ENCODE assay signal across 19 cellular contexts in genomic region chr11:2704356-2704755, GRCh38. TPM values are rescaled to one million over a fixed set of nuclear protein-coding genes. Genes with fewer than 3 reads are reported as not detected.
A peak's percentile ranks its signal among the peaks of the same experiment; 100 is the strongest.
DNase-seq lines count a peak whose midpoint lies in the region; ATAC-seq, FAIRE-seq and TF ChIP-seq lines count a peak whose summit lies in the region.
"Had no signal": no experiment of that assay in that cellular context is flagged by ENCODE, and none has a peak within 500 bp of the region (broad histone marks: within the 10 kb centered on the region; RNA-seq: fewer than 3 reads in every experiment).

No MANE protein-coding gene starts in this region.

- H4K20me1 ChIP-seq in Karpas-422 (ENCODE audit: insufficient read depth, low read depth, low read length), result 0 out of 2 replicates have a peak, but pooled peaks cover under 1% of the 10 kb centered on the region
- peaks cover 2% of the 10 kb centered on the region for H4K20me1 ChIP-seq in smooth muscle cell (ENCODE audit: low read depth)

- H3K4me3 ChIP-seq in Karpas-422 (ENCODE audit: low read length) (no peak overlapping the region), smooth muscle cell (no peak overlapping the region)
- H3K4me3 ChIP-seq: MG63 had no signal

- no peaks in the 10 kb centered on the region for H3K27me3 Mint-ChIP-seq in activated T-helper 17 cell treated with anti-CD3 and anti-CD28 coated beads, Interleukin-2, amount 50 U/mL, for 72 hours
- H3K27me3 Mint-ChIP-seq in mesothelial cell of epicardium (ENCODE audit: low read depth), result no peaks in the 10 kb centered on the region

- WGBS in smooth muscle cell (ENCODE audit: low lambda C conversion rate), result 96% methylated on average over 6 of the region's 6 CpGs

- DNase-seq in Karpas-422, result no peak
- DNase-seq in mesothelial cell of epicardium (ENCODE audit: low spot score in 2 of 2, unreplicated experiment in 2 of 2), result no peak
- no peak for DNase-seq in smooth muscle cell (lab: John Stamatoyannopoulos, UW; ENCODE audit: unreplicated experiment)
- no peak for DNase-seq in NCI-H2029 treated with DMSO at 0.1 percent for 48 hours (lab: John Stamatoyannopoulos, UW)
- no peak for DNase-seq in RKO (ENCODE audit: low spot score)
- DNase-seq in urothelium cell line (ENCODE audit: low spot score), result no peak
- DNase-seq: COR-L47, KG1, MG63, NCI-H1092, NCI-H146, NCI-H2081 treated with DMSO at 0.1 percent for 48 hours, NCI-H2227 treated with DMSO at 0.1 percent for 48 hours, NCI-H524 had no signal

- H3K9me3 ChIP-seq in Karpas-422 (ENCODE audit: low read length) (no peaks in the 10 kb centered on the region), smooth muscle cell (replicated peaks; ENCODE audit: low read depth) (no peaks in the 10 kb centered on the region)
- H3K9me3 ChIP-seq: MG63 had no signal

- H3F3A ChIP-seq in smooth muscle cell (ENCODE audit: low read depth), result peaks cover 15% of the 10 kb centered on the region

- H3K36me3 ChIP-seq in Karpas-422 (ENCODE audit: insufficient read depth, low read length) (no peaks in the 10 kb centered on the region), smooth muscle cell (ENCODE audit: low read depth) (no peaks in the 10 kb centered on the region)
- H3K36me3 ChIP-seq: MG63 had no signal

- TF ChIP-seq CTCF in mesothelial cell of epicardium (IDR thresholded peaks at IDR 0.05; ENCODE audit: unreplicated experiment) (no peak), smooth muscle cell (IDR thresholded peaks at IDR 0.05; ENCODE audit: borderline replicate concordance, insufficient read depth, poor library complexity, severe bottlenecking) (no peak)

- no peak for FAIRE-seq in urothelium cell line (lab: Jason Lieb, UNC)
- FAIRE-seq: H54, HepG2 had no signal

- peaks cover 2% of the 10 kb centered on the region for H3K79me2 ChIP-seq in Karpas-422 (ENCODE audit: low read length)
- peaks cover 4% of the 10 kb centered on the region for H3K79me2 ChIP-seq in smooth muscle cell (ENCODE audit: low read depth)

- no peaks in the 10 kb centered on the region for H3K36me3 Mint-ChIP-seq in activated T-helper 17 cell treated with anti-CD3 and anti-CD28 coated beads, Interleukin-2, amount 50 U/mL, for 72 hours (ENCODE audit: low read depth)
- peaks cover 2% of the 10 kb centered on the region for H3K36me3 Mint-ChIP-seq in mesothelial cell of epicardium

- H3K4me2 ChIP-seq in Karpas-422 (ENCODE audit: low read depth, low read length, poor library complexity, severe bottlenecking) (peak overlapping the region; percentile 63), smooth muscle cell (peak overlapping the region; percentile 66)

- H2AFZ ChIP-seq in Karpas-422 (ENCODE audit: low read length), result no peak overlapping the region
- no peak overlapping the region for H2AFZ ChIP-seq in smooth muscle cell (ENCODE audit: low read depth)

- no peak overlapping the region for H3K27ac ChIP-seq in Karpas-422 (ENCODE audit: low read length)
- peak overlapping the region; percentile 59 for H3K27ac ChIP-seq in smooth muscle cell (ENCODE audit: low read depth)

- H3K9ac ChIP-seq in Karpas-422 (ENCODE audit: low read length), result no peak overlapping the region
- no peak overlapping the region for H3K9ac ChIP-seq in smooth muscle cell (ENCODE audit: low read depth)

- no peaks in the 10 kb centered on the region for H3K4me1 Mint-ChIP-seq in activated T-helper 17 cell treated with anti-CD3 and anti-CD28 coated beads, Interleukin-2, amount 50 U/mL, for 72 hours
- H3K4me1 Mint-ChIP-seq in mesothelial cell of epicardium, result peaks cover 61% of the 10 kb centered on the region

- no peak overlapping the region for H3K4me3 Mint-ChIP-seq in activated T-helper 17 cell treated with anti-CD3 and anti-CD28 coated beads, Interleukin-2, amount 50 U/mL, for 72 hours
- no peak overlapping the region for H3K4me3 Mint-ChIP-seq in mesothelial cell of epicardium
- H3K4me3 Mint-ChIP-seq: CD14-positive monocyte had no signal

- H3K4me1 ChIP-seq in Karpas-422 (ENCODE audit: low read length) (peaks cover 41% of the 10 kb centered on the region), smooth muscle cell (ENCODE audit: low read depth) (peaks cover 21% of the 10 kb centered on the region)

- ATAC-seq in activated T-helper 17 cell treated with anti-CD3 and anti-CD28 coated beads, Interleukin-2, amount 50 U/mL, for 72 hours (replicated peaks), result no peak
- ATAC-seq: HepG2, Panc1 had no signal

- peak overlapping the region; percentile 50 for H3K27ac Mint-ChIP-seq in activated T-helper 17 cell treated with anti-CD3 and anti-CD28 coated beads, Interleukin-2, amount 50 U/mL, for 72 hours
- peak overlapping the region; percentile 49 for H3K27ac Mint-ChIP-seq in mesothelial cell of epicardium

- H3K27me3 ChIP-seq in Karpas-422 (ENCODE audit: low read length), result no peaks in the 10 kb centered on the region; the same call in 1 of the 2 replicates
- no peaks in the 10 kb centered on the region for H3K27me3 ChIP-seq in smooth muscle cell (ENCODE audit: low read depth)
- H3K27me3 ChIP-seq: MG63 had no signal

- no peaks in the 10 kb centered on the region for H3K9me2 ChIP-seq in Karpas-422 (replicated peaks; ENCODE audit: insufficient read depth, low read length)

- H3K9me3 Mint-ChIP-seq in activated T-helper 17 cell treated with anti-CD3 and anti-CD28 coated beads, Interleukin-2, amount 50 U/mL, for 72 hours, result no peaks in the 10 kb centered on the region
- H3K9me3 Mint-ChIP-seq in mesothelial cell of epicardium, result no peaks in the 10 kb centered on the region

RNA-seq across cellular contexts. Expression of gene KCNQ1OT1, which starts 4.6 kb away (rescaled TPM):
- total RNA-seq in Karpas-422 (2014; rRNA removed; shearing (Covaris generic); ENCODE audit: low replicate concordance), result 2.7 and 3.0 TPM in 2 replicates
- total RNA-seq in activated T-helper 17 cell treated with anti-CD3 and anti-CD28 coated beads, Interleukin-2, amount 50 U/mL, for 72 hours, result under 1 TPM; 0.24 to 0.64 TPM
- total RNA-seq in mesothelial cell of epicardium (30.5 to 35.1 TPM (median 31.9 TPM) in 3 replicates), smooth muscle cell (9.8 and 12.3 TPM in 2 replicates)
- polyA plus RNA-seq in smooth muscle cell, result 1.6 and 4.6 TPM in 2 replicates
